ENCODE assay signal across 34 cellular contexts in the genomic region with DNA sequence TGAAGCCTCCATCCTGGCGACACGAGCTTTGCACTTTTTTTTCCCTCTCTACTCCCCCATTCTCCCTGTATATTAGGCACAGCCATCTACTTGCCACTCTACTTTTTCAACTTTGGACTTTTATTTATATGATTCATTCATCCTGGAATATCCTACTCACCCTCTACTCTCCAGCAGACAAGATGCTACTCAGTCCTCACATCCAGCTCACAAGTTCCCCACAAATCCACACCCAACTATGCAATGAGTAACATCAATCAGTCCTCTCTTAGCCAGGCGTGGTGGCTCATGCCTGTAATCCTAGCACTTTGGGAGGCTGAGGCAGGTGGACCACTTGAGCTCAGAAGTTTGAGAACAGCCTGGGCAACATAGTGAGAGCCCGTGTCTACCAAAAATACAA. TPM values are rescaled to one million over a fixed set of nuclear protein-coding genes. Genes with fewer than 3 reads are reported as not detected.
DNase-seq lines count a peak whose midpoint lies in the region; ATAC-seq and TF ChIP-seq lines count a peak whose summit lies in the region.
"Had no signal": no experiment of that assay in that cellular context is flagged by ENCODE, and none has a peak within 500 bp of the region (broad histone marks: within the 10 kb centered on the region; RNA-seq: fewer than 3 reads in every experiment).

No MANE protein-coding gene starts in this region.

- H3K27ac ChIP-seq in OCI-LY3 (ENCODE audit: low read length), result peak overlapping the region; percentile 70
- H3K27ac ChIP-seq: BLaER1 treated with 17β-estradiol and CSF1 and Interleukin-3, amounts not matched to agents 10 nM and 100 nM; esophagus muscularis mucosa; HL-60; left lung; VCaP had no signal

- H3K79me2 ChIP-seq in OCI-LY3 (ENCODE audit: low read length), result no peaks in the 10 kb centered on the region

- peak; percentile 27 for DNase-seq in EH (ENCODE audit: low read depth)
- peak; percentile 15 for DNase-seq in iris pigment epithelial cell (ENCODE audit: low read depth)
- no peak for DNase-seq in natural killer cell treated with Interleukin-12 subunit alpha and Interleukin-12 subunit beta and Interleukin-15 and Interleukin-18, amount 100 ng/mL, for 72 hours (ENCODE audit: low spot score)
- no peak for DNase-seq in progenitor cell of endocrine pancreas (ENCODE audit: low spot score, unreplicated experiment)
- no peak for DNase-seq in COR-L47 (lab: John Stamatoyannopoulos, UW)
- DNase-seq: ACHN; activated CD4-positive, alpha-beta T cell treated with anti-CD3 and anti-CD28 coated beads, Interleukin-2, amount 50 U/mL, for 1 hour; activated CD8-positive, alpha-beta memory T cell treated with anti-CD3 and anti-CD28 coated beads, Interleukin-2, amount 50 U/mL, for 4 hours; Caco-2; DMS79 treated with DMSO at 0.1 percent for 48 hours; effector memory CD4-positive, alpha-beta T cell; left lung; midbrain; natural killer cell; NCI-H1092; NCI-H1930; retina; small intestine; stimulated activated CD4-positive, alpha-beta T cell treated with anti-CD3 and anti-CD28 coated beads, Interleukin-1b, Interleukin-23, amount 100 ng/mL, for 48 hours had no signal

- H3K4me3 Mint-ChIP-seq in natural killer cell treated with Interleukin-12 subunit alpha and Interleukin-12 subunit beta and Interleukin-15 and Interleukin-18, amount 100 ng/mL, for 72 hours, result no peak overlapping the region
- no peak overlapping the region for H3K4me3 Mint-ChIP-seq in progenitor cell of endocrine pancreas (ENCODE audit: low read depth)
- H3K4me3 Mint-ChIP-seq: brain, natural killer cell had no signal

- H3K4me2 ChIP-seq in OCI-LY3 (ENCODE audit: low read length), result peak overlapping the region; percentile 71

- H3K27ac Mint-ChIP-seq in natural killer cell treated with Interleukin-12 subunit alpha and Interleukin-12 subunit beta and Interleukin-15 and Interleukin-18, amount 100 ng/mL, for 72 hours, result no peak overlapping the region
- H3K27ac Mint-ChIP-seq in progenitor cell of endocrine pancreas, result no peak overlapping the region
- H3K27ac Mint-ChIP-seq: brain, natural killer cell had no signal

- no peaks in the 10 kb centered on the region for H3K9me3 ChIP-seq in OCI-LY3 (ENCODE audit: insufficient read depth, low read length)
- H3K9me3 ChIP-seq: Caco-2, esophagus muscularis mucosa, left lung had no signal

- no peaks in the 10 kb centered on the region for H3K4me1 Mint-ChIP-seq in natural killer cell treated with Interleukin-12 subunit alpha and Interleukin-12 subunit beta and Interleukin-15 and Interleukin-18, amount 100 ng/mL, for 72 hours (ENCODE audit: low read depth in 2 of 2)
- no peaks in the 10 kb centered on the region for H3K4me1 Mint-ChIP-seq in progenitor cell of endocrine pancreas (ENCODE audit: low read depth)
- H3K4me1 Mint-ChIP-seq: brain, natural killer cell had no signal

- H3K36me3 Mint-ChIP-seq in natural killer cell treated with Interleukin-12 subunit alpha and Interleukin-12 subunit beta and Interleukin-15 and Interleukin-18, amount 100 ng/mL, for 72 hours, result no peaks in the 10 kb centered on the region
- no peaks in the 10 kb centered on the region for H3K36me3 Mint-ChIP-seq in progenitor cell of endocrine pancreas (ENCODE audit: insufficient read depth)
- H3K36me3 Mint-ChIP-seq: brain, natural killer cell had no signal

- H3K36me3 ChIP-seq in OCI-LY3 (replicated peaks; ENCODE audit: low read depth, low read length), result no peaks in the 10 kb centered on the region
- H3K36me3 ChIP-seq: BLaER1 treated with 17β-estradiol and CSF1 and Interleukin-3, amounts not matched to agents 10 nM and 100 nM; esophagus muscularis mucosa; left lung had no signal

- peak overlapping the region; percentile 42 for H3K4me3 ChIP-seq in OCI-LY3 (ENCODE audit: low read length)
- H3K4me3 ChIP-seq: BLaER1 treated with 17β-estradiol and CSF1 and Interleukin-3, amounts not matched to agents 10 nM and 100 nM; esophagus muscularis mucosa; left lung had no signal

- H3K9me3 Mint-ChIP-seq in natural killer cell treated with Interleukin-12 subunit alpha and Interleukin-12 subunit beta and Interleukin-15 and Interleukin-18, amount 100 ng/mL, for 72 hours, result no peaks in the 10 kb centered on the region
- no peaks in the 10 kb centered on the region for H3K9me3 Mint-ChIP-seq in progenitor cell of endocrine pancreas (ENCODE audit: low read depth)
- H3K9me3 Mint-ChIP-seq: brain, natural killer cell had no signal

- H2AFZ ChIP-seq in OCI-LY3 (ENCODE audit: low read depth, low read length), result peak overlapping the region; percentile 18; the same call in 1 of the 2 replicates

- ATAC-seq in GM21619 (IDR thresholded peaks at IDR 0.05; ENCODE audit: unreplicated experiment), result peak; percentile 9
- ATAC-seq in natural killer cell treated with Interleukin-12 subunit alpha and Interleukin-12 subunit beta and Interleukin-15 and Interleukin-18, amount 100 ng/mL, for 72 hours, result no peak
- ATAC-seq in HG03196 (IDR thresholded peaks at IDR 0.05; ENCODE audit: unreplicated experiment), result no peak
- ATAC-seq: HepG2, left lung, natural killer cell had no signal

- no peaks in the 10 kb centered on the region for H3K27me3 ChIP-seq in OCI-LY3 (ENCODE audit: low read depth, low read length)
- H3K27me3 ChIP-seq: BLaER1 treated with 17β-estradiol and CSF1 and Interleukin-3, amounts not matched to agents 10 nM and 100 nM had no signal

- H4K20me1 ChIP-seq in OCI-LY3 (ENCODE audit: insufficient read depth, low read length), result no peaks in the 10 kb centered on the region
- H4K20me1 ChIP-seq: BLaER1 treated with 17β-estradiol and CSF1 and Interleukin-3, amounts not matched to agents 10 nM and 100 nM had no signal

- peaks cover 8 to 29% of the 10 kb centered on the region in 2 donors for H3K27me3 Mint-ChIP-seq in natural killer cell treated with Interleukin-12 subunit alpha and Interleukin-12 subunit beta and Interleukin-15 and Interleukin-18, amount 100 ng/mL, for 72 hours
- peaks cover 21% of the 10 kb centered on the region for H3K27me3 Mint-ChIP-seq in progenitor cell of endocrine pancreas

- H3K4me1 ChIP-seq in OCI-LY3 (ENCODE audit: low read length), result peaks cover 42% of the 10 kb centered on the region
- H3K4me1 ChIP-seq: Caco-2, esophagus muscularis mucosa, left lung had no signal

- H3K9ac ChIP-seq in OCI-LY3 (ENCODE audit: low read length), result peak overlapping the region; percentile 40; the same call in 1 of the 2 replicates
- H3K9ac ChIP-seq: BLaER1 treated with 17β-estradiol and CSF1 and Interleukin-3, amounts not matched to agents 10 nM and 100 nM had no signal

- TF ChIP-seq CTCF in OCI-LY3 (IDR thresholded peaks at IDR 0.05; ENCODE audit: low read depth, low read length) (no peak), progenitor cell of endocrine pancreas (IDR thresholded peaks at IDR 0.05; ENCODE audit: unreplicated experiment) (no peak)

RNA-seq across cellular contexts. Expression of a gene that starts 23.9 kb away (rescaled TPM):
- not detected for total RNA-seq in natural killer cell treated with Interleukin-12 subunit alpha and Interleukin-12 subunit beta and Interleukin-15 and Interleukin-18, amount 100 ng/mL, for 72 hours
- not detected in 2 replicates for total RNA-seq in progenitor cell of endocrine pancreas
- total RNA-seq: esophagus muscularis mucosa; frontal cortex; H4; HepG2; left lung; LHCN-M2; natural killer cell; osteocyte; T-helper 2 cell treated with Interferon-gamma antibody and Interleukin-4, amounts not matched to agents 100 ng/mL and 5 ng/mL, for 36 hours; ureter had no signal

RNA-seq across cellular contexts. Expression of a gene that starts 43.3 kb away (rescaled TPM):
- not detected for total RNA-seq in natural killer cell treated with Interleukin-12 subunit alpha and Interleukin-12 subunit beta and Interleukin-15 and Interleukin-18, amount 100 ng/mL, for 72 hours
- total RNA-seq in progenitor cell of endocrine pancreas, result 24.8 and 31.0 TPM in 2 replicates
- total RNA-seq: frontal cortex; H4; left lung; LHCN-M2; natural killer cell; osteocyte; T-helper 2 cell treated with Interferon-gamma antibody and Interleukin-4, amounts not matched to agents 100 ng/mL and 5 ng/mL, for 36 hours; ureter had no signal

Comparison
In these comparisons a context has a peak if more than half of its experiments do, and no peak if none do; other contexts are left out.
1. DNase-seq: peak in EH (single experiment) and iris pigment epithelial cell (single experiment); none in natural killer cell treated with Interleukin-12 subunit alpha and Interleukin-12 subunit beta and Interleukin-15 and Interleukin-18, amount 100 ng/mL, for 72 hours (single experiment), progenitor cell of endocrine pancreas (single experiment) and COR-L47 (single experiment).
2. RNA of a gene that starts 43.3 kb away (total RNA-seq): 24.8 to 31.0 TPM in progenitor cell of endocrine pancreas; not detected in natural killer cell treated with Interleukin-12 subunit alpha and Interleukin-12 subunit beta and Interleukin-15 and Interleukin-18, amount 100 ng/mL, for 72 hours; every median in the first group is over 10 times any median in the second.